ENCODE assay signal across 11 cellular contexts in genomic region chr14:23054000-23054811, GRCh38. TPM values are rescaled to one million over a fixed set of nuclear protein-coding genes. Genes with fewer than 3 reads are reported as not detected.
DNase-seq lines count a peak whose midpoint lies in the region; ATAC-seq, FAIRE-seq and TF ChIP-seq lines count a peak whose summit lies in the region.
"Had no signal": no experiment of that assay in that cellular context is flagged by ENCODE, and none has a peak within 500 bp of the region (broad histone marks: within the 10 kb centered on the region; RNA-seq: fewer than 3 reads in every experiment).

No MANE protein-coding gene starts in this region.

- H3K27ac ChIP-seq in smooth muscle cell (ENCODE audit: low read depth) = no peak overlapping the region
- no peak overlapping the region for H3K27ac ChIP-seq in pancreas

- no peak overlapping the region for H3K9ac ChIP-seq in smooth muscle cell (ENCODE audit: low read depth)

- peaks cover 5% of the 10 kb centered on the region for H3K4me1 ChIP-seq in smooth muscle cell (ENCODE audit: low read depth)
- H3K4me1 ChIP-seq in HAP-1 = 0 out of 2 replicates have a peak, but pooled peaks cover 8% of the 10 kb centered on the region
- peaks cover 0 to 9% (median 0%) of the 10 kb centered on the region in 3 donors for H3K4me1 ChIP-seq in pancreas

- H3K36me3 ChIP-seq in smooth muscle cell (ENCODE audit: low read depth) = no peaks in the 10 kb centered on the region
- H3K36me3 ChIP-seq in HAP-1 (replicated peaks) = peaks cover 14% of the 10 kb centered on the region
- H3K36me3 ChIP-seq in pancreas = no peaks in the 10 kb centered on the region

- FAIRE-seq in pancreas (lab: Jason Lieb, UNC) = no peak

- no peaks in the 10 kb centered on the region for H4K20me1 ChIP-seq in smooth muscle cell (ENCODE audit: low read depth)

- H3F3A ChIP-seq in smooth muscle cell (ENCODE audit: low read depth) = peaks cover 11% of the 10 kb centered on the region

- in situ Hi-C loops in HAP-1 (cut with MboI; ENCODE audit: low sequenced_read_pairs) = loop anchor here (5.0 to 25.0 kb wide), 2 partner anchors 77 to 492 kb away; no protein-coding TSS in a partner anchor

- no peak for ATAC-seq in pancreas
- ATAC-seq: activated T-helper 17 cell treated with anti-CD3 and anti-CD28 coated beads, Interleukin-2, amount 50 U/mL, for 72 hours had no signal

- intact Hi-C loops in pancreas (cut with DNase I) = loop anchor here in 1 of 3 donors (10.0 kb wide), 1 partner anchor 59 kb away; no protein-coding TSS in a partner anchor

- 84% methylated on average over 17 of the region's 17 CpGs for WGBS in smooth muscle cell (ENCODE audit: low lambda C conversion rate)
- 77 to 83% methylated on average over 17 of the region's 17 CpGs for WGBS in pancreas, 2 donors

- H3K4me3 ChIP-seq in GM12865 (ENCODE audit: low read depth, low read length) (no peak overlapping the region), NB4 (ENCODE audit: low read depth, low read length) (no peak overlapping the region), choroid plexus epithelial cell (ENCODE audit: low read depth, low read length) (no peak overlapping the region), smooth muscle cell (no peak overlapping the region), HAP-1 (no peak overlapping the region), pancreas (no peak overlapping the region)

- no peak overlapping the region for H3K4me2 ChIP-seq in smooth muscle cell

- TF ChIP-seq POLR2A in NB4 (IDR thresholded peaks at IDR 0.05; ENCODE audit: extremely low read depth, insufficient read length) = no peak

- DNase-seq in GM12865 (ENCODE audit: low read depth) (no peak), NB4 (ENCODE audit: low read depth) (peak; percentile 41), choroid plexus epithelial cell (ENCODE audit: low read depth) (no peak), smooth muscle cell (lab: John Stamatoyannopoulos, UW; ENCODE audit: unreplicated experiment) (no peak), T-helper 9 cell (no peak), HAP-1 (ENCODE audit: low spot score in 2 of 2) (no peak), pancreas (no peak)
- DNase-seq: NCI-H1694, substantia nigra had no signal

- no peak overlapping the region for H2AFZ ChIP-seq in smooth muscle cell (ENCODE audit: low read depth)

- H3K9me3 ChIP-seq in smooth muscle cell (replicated peaks; ENCODE audit: low read depth) = no peaks in the 10 kb centered on the region
- H3K9me3 ChIP-seq in HAP-1 = no peaks in the 10 kb centered on the region
- H3K9me3 ChIP-seq in pancreas = no peaks in the 10 kb centered on the region

- TF ChIP-seq CTCF in GM12865 (IDR thresholded peaks at IDR 0.05; ENCODE audit: insufficient read depth, low read depth, low read length, missing control alignments) (peak; percentile 38), NB4 (IDR thresholded peaks at IDR 0.05; ENCODE audit: low read depth, low read length) (no peak), choroid plexus epithelial cell (conservative IDR thresholded peaks at IDR 0.05; ENCODE audit: low read depth, low read length) (peak; percentile 42), smooth muscle cell (IDR thresholded peaks at IDR 0.05; ENCODE audit: borderline replicate concordance, insufficient read depth, poor library complexity, severe bottlenecking) (peak; percentile 21), pancreas (IDR thresholded peaks at IDR 0.05) (no peak)

- no peaks in the 10 kb centered on the region for H3K27me3 ChIP-seq in smooth muscle cell (ENCODE audit: low read depth)
- H3K27me3 ChIP-seq in HAP-1 (ENCODE audit: low read depth) = no peaks in the 10 kb centered on the region
- H3K27me3 ChIP-seq in pancreas = no peaks in the 10 kb centered on the region

- no peaks in the 10 kb centered on the region for H3K79me2 ChIP-seq in smooth muscle cell (ENCODE audit: low read depth)

RNA-seq across cellular contexts. Expression of gene CDH24, which starts 3.1 kb away (rescaled TPM):
- 3.6 and 5.5 TPM in 2 replicates for total RNA-seq in smooth muscle cell
- 6.9 and 8.0 TPM in 2 replicates for polyA plus RNA-seq in smooth muscle cell
- 1 to 10 TPM in 5 of 6 donors, under 1 TPM in 1; 0.91 to 3.4 (median 1.3) TPM for total RNA-seq in pancreas
- polyA plus RNA-seq in pancreas = 10 to 100 TPM in 1 of 2 donors, 1 to 10 TPM in 1; 9.6 to 11.8 TPM

RNA-seq across cellular contexts. Expression of gene PSMB11, which starts 12.2 kb away (rescaled TPM):
- total RNA-seq in smooth muscle cell = not detected in 2 replicates
- not detected in 2 replicates for polyA plus RNA-seq in smooth muscle cell
- not detected for total RNA-seq in pancreas
- polyA plus RNA-seq in pancreas = under 1 TPM in 1 of 2 donors, not detected in 1; 0.05 TPM
- total RNA-seq: activated T-helper 17 cell treated with anti-CD3 and anti-CD28 coated beads, Interleukin-2, amount 50 U/mL, for 72 hours; lower leg skin had no signal

RNA-seq across cellular contexts. Expression of gene PSMB5, which starts 19.5 kb away (rescaled TPM):
- total RNA-seq in smooth muscle cell (161 and 183 TPM in 2 replicates), pancreas (10 to 100 TPM; 29.6 to 50.4 (median 45.9) TPM)
- polyA plus RNA-seq in smooth muscle cell (372 and 374 TPM in 2 replicates), pancreas (10 to 100 TPM; 31.8 to 62.9 TPM)

RNA-seq across cellular contexts. Expression of gene ACIN1, which starts 40.7 kb away (rescaled TPM):
- 64.5 and 69.0 TPM in 2 replicates for total RNA-seq in smooth muscle cell
- 33.7 and 39.3 TPM in 2 replicates for polyA plus RNA-seq in smooth muscle cell
- total RNA-seq in pancreas = 100 to 1,000 TPM in 1 of 6 donors, 10 to 100 TPM in 5; 43.1 to 106 (median 55.9) TPM
- 100 to 1,000 TPM; 134 to 152 TPM for polyA plus RNA-seq in pancreas

RNA-seq across cellular contexts. Expression of gene C14orf119, which starts 41.1 kb away (rescaled TPM):
- total RNA-seq in smooth muscle cell (54.1 and 57.2 TPM in 2 replicates), pancreas (10 to 100 TPM in 4 of 6 donors, 1 to 10 TPM in 2; 7.5 to 22.7 (median 13.6) TPM)
- polyA plus RNA-seq in smooth muscle cell (119 and 130 TPM in 2 replicates), pancreas (10 to 100 TPM; 10.4 to 20.8 TPM)

Comparison
In these comparisons a context has a peak if more than half of its experiments do, and no peak if none do; other contexts are left out.
1. CTCF ChIP-seq: peak in GM12865 (single experiment), choroid plexus epithelial cell (single experiment) and smooth muscle cell (single experiment); none in NB4 (single experiment) and pancreas (0 of 4).